ENCODE assay signal across 6 cellular contexts in the genomic region with DNA sequence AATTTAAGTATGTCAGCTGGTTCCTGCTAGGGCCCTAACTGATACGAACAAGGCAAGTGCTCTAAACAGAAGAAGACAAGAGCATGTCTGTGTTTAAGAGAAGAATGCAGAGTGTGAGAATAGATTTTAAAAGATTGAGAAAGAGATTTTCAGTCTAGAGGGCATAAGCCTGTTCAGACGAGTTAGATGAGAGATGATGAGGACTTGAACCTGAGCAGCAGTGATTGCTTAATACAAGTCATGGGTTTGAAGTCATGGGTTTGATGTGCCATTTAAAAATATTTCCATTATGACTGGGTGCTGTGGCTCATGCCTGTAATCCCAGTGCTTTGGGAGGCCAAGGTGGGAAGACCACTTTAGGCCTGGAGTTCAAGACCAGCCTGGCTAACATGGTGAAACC.
"Had no signal": no experiment of that assay in that cellular context is flagged by ENCODE, and none has a peak within 500 bp of the region (broad histone marks: within the 10 kb centered on the region; RNA-seq: fewer than 3 reads in every experiment).

No MANE protein-coding gene starts in this region.

- H3K9me3 ChIP-seq: HAP-1 had no signal

- FAIRE-seq: HTR-8/SVneo had no signal

- H3K27ac ChIP-seq: GM23248 had no signal

- H3K4me1 ChIP-seq: HAP-1 had no signal

- H3K9ac ChIP-seq: GM23248 had no signal

- H3K4me3 ChIP-seq: GM23248, HAP-1 had no signal

- H3K36me3 ChIP-seq: HAP-1 had no signal

- H2AFZ ChIP-seq: GM23248 had no signal

- DNase-seq: GM23248, GOT3, H7, HFFc6 had no signal
